ENCODE assay signal across 11 cellular contexts in genomic region chr2:40332096-40332826, GRCh38.
DNase-seq lines count a peak whose midpoint lies in the region; ATAC-seq and TF ChIP-seq lines count a peak whose summit lies in the region.
"Had no signal": no experiment of that assay in that cellular context is flagged by ENCODE, and none has a peak within 500 bp of the region (broad histone marks: within the 10 kb centered on the region; RNA-seq: fewer than 3 reads in every experiment).

No MANE protein-coding gene starts in this region.

- no peaks in the 10 kb centered on the region for H3K4me1 ChIP-seq in prostate gland (replicated peaks)

- TF ChIP-seq CTCF in choroid plexus epithelial cell (conservative IDR thresholded peaks at IDR 0.05; ENCODE audit: low read depth, low read length), result no peak
- no peak for TF ChIP-seq CTCF in prostate gland (IDR thresholded peaks at IDR 0.05)

- no peak for ATAC-seq in GM21528 (IDR thresholded peaks at IDR 0.05; ENCODE audit: low FRiP score, unreplicated experiment)
- ATAC-seq: stimulated activated memory B cell treated with anti-CD40 and anti-IgM and Interleukin-4, amounts not matched to agents 10 μg/mL and 1 μg/mL and 100 μg/mL, for 72 hours had no signal

- H3K9me3 ChIP-seq in prostate gland, result no peaks in the 10 kb centered on the region

- H3K36me3 ChIP-seq in prostate gland, result no peaks in the 10 kb centered on the region

- TF ChIP-seq POLR2A in prostate gland (IDR thresholded peaks at IDR 0.05), result no peak

- H3K4me3 ChIP-seq in choroid plexus epithelial cell (ENCODE audit: low read depth, low read length) (no peak overlapping the region), prostate gland (no peak overlapping the region)

- DNase-seq in Daoy (ENCODE audit: low read depth) (peak; percentile 13), MV-4-11 (lab: John Stamatoyannopoulos, UW) (peak; percentile 64), choroid plexus epithelial cell (ENCODE audit: low read depth) (peak; percentile 76), myocyte (ENCODE audit: low read depth) (peak; percentile 28), cerebellum (ENCODE audit: low spot score) (no peak), 8988T (no peak), prostate gland (ENCODE audit: low spot score) (no peak)
- DNase-seq: activated T-cell treated with anti-CD3 and anti-CD28 coated beads for 4 hours, SHP77 had no signal

- no peak overlapping the region for H3K27ac ChIP-seq in prostate gland

- WGBS in prostate gland, result 45% methylated on average over 8 of the region's 8 CpGs

- no peaks in the 10 kb centered on the region for H3K27me3 ChIP-seq in prostate gland (replicated peaks; ENCODE audit: insufficient read depth)

- intact Hi-C loops in prostate gland (cut with DNase I), result no loop called here

Comparison
In these comparisons a context has a peak if more than half of its experiments do, and no peak if none do; other contexts are left out.
1. DNase-seq: peak in Daoy (single experiment), MV-4-11 (single experiment), choroid plexus epithelial cell (single experiment) and myocyte (single experiment); none in cerebellum (single experiment), 8988T (single experiment) and prostate gland (single experiment).